3 cellular contexts compared by ENCODE assay signal in genomic region chr3:13651057-13651400, GRCh38.
"Had no signal": no experiment of that assay in that cellular context is flagged by ENCODE, and none has a peak within 500 bp of the region (broad histone marks: within the 10 kb centered on the region; RNA-seq: fewer than 3 reads in every experiment).

No MANE protein-coding gene starts in this region.

- H3K27ac ChIP-seq: gastroesophageal sphincter, left lung, parathyroid adenoma had no signal

- H3K79me2 ChIP-seq: parathyroid adenoma had no signal

- H3K36me3 ChIP-seq: gastroesophageal sphincter, left lung had no signal

- H3K4me3 ChIP-seq: gastroesophageal sphincter, left lung had no signal

- H3K9me3 ChIP-seq: gastroesophageal sphincter, left lung had no signal
